19 cellular contexts compared by ENCODE assay signal in genomic region chrX:35858916-35859315, GRCh38.
DNase-seq lines count a peak whose midpoint lies in the region; FAIRE-seq and TF ChIP-seq lines count a peak whose summit lies in the region.
"Had no signal": no experiment of that assay in that cellular context is flagged by ENCODE, and none has a peak within 500 bp of the region (broad histone marks: within the 10 kb centered on the region; RNA-seq: fewer than 3 reads in every experiment).

No MANE protein-coding gene starts in this region.

- no peak overlapping the region for H3K4me3 ChIP-seq in H7 (ENCODE audit: insufficient read depth, low read depth, low read length)
- H3K4me3 ChIP-seq: GM23248, HAP-1 had no signal

- no peak for TF ChIP-seq CTCF in D721Med (IDR thresholded peaks at IDR 0.05; ENCODE audit: insufficient read depth, missing control alignments)

- DNase-seq in A172 (ENCODE audit: low spot score) (peak; percentile 21), amniotic epithelial cell (ENCODE audit: low read depth) (peak; percentile 63), myocyte (ENCODE audit: low read depth) (peak; percentile 2), NCI-H1105 treated with DMSO at 0.1 percent for 48 hours (lab: John Stamatoyannopoulos, UW) (no peak), D721Med (ENCODE audit: insufficient read length, low spot score) (no peak), H7 (no peak)
- DNase-seq: C1 segment of cervical spinal cord; Calu3; CD4-positive, alpha-beta memory T cell; COR-L47; DMS153; DND-41; GM23248; HFFc6 had no signal

- no peaks in the 10 kb centered on the region for H3K36me3 ChIP-seq in H7 (replicated peaks; ENCODE audit: control insufficient read depth, insufficient read depth, low read length)
- H3K36me3 ChIP-seq: HAP-1 had no signal

- no peak for FAIRE-seq in D721Med (lab: Jason Lieb, UNC)
- FAIRE-seq: G401.6, GM12892, GM19239, H1 had no signal

- no peaks in the 10 kb centered on the region for H3K27me3 ChIP-seq in H7 (ENCODE audit: control insufficient read depth, insufficient read depth, low read length)

Comparison
In these comparisons a context has a peak if more than half of its experiments do, and no peak if none do; other contexts are left out.
1. DNase-seq: peak in A172 (single experiment), amniotic epithelial cell (single experiment) and myocyte (single experiment); none in NCI-H1105 treated with DMSO at 0.1 percent for 48 hours (single experiment), D721Med (single experiment) and H7 (single experiment).